Comparison of ENCODE assay signal across 8 cellular contexts in the genomic region with DNA sequence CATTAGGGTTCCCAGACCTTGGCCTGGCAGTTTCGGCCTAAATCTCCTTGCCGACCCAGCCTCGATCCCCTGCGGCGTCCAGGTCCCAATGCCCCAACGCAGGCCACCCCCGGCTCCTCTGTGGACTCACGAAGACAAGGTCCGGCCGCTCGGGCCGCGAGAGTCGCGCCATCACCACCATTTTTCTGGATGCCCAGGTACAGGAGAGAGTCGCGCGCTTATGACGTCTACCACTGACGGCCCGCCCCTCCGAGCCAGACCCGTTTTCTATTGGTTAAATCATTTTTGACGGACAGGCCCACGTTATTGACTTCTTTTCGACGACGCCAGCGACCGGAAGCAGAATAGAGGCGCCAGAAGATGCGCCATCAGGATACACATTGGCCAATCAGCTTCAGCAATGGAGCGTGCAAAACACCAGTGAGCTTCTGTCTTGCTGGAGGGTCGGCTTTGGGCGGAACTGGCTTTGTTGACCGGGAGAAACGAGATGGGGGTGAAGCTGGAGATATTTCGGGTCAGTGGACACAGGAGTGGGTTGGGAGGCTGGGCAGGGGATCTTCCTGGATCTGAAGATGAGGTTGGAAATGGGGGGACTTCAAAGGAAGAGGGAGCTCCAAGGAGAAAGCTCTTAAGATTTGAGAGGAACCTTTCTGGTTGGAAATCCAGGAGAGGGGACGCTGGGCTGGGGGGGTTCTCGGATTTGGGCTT. TPM values are rescaled to one million over a fixed set of nuclear protein-coding genes. Genes with fewer than 3 reads are reported as not detected.
DNase-seq lines count a peak whose midpoint lies in the region; ATAC-seq and TF ChIP-seq lines count a peak whose summit lies in the region.

Gene PET100 (plus strand): TSS at position 447 of the 708 bp plus-strand sequence. CDS start 41 bp downstream, at position 488.
Gene XAB2 (minus strand): TSS at position 199 of the 708 bp plus-strand sequence. CDS start 18 bp downstream, at position 181.

- H3K36me3 Mint-ChIP-seq in activated T-helper 17 cell treated with anti-CD3 and anti-CD28 coated beads, Interleukin-2, amount 50 U/mL, for 72 hours (ENCODE audit: low read depth) = peaks cover 45% of the 10 kb centered on the region
- H3K36me3 Mint-ChIP-seq in naive B cell = peaks cover 0 to 11% of the 10 kb centered on the region in 2 donors
- H3K36me3 Mint-ChIP-seq in stimulated activated memory B cell treated with anti-CD40 and anti-IgM and Interleukin-4, amounts not matched to agents 10 μg/mL and 1 μg/mL and 100 μg/mL, for 72 hours = peaks cover 41% of the 10 kb centered on the region

- 0 to 1% methylated on average over 38 to 40 of the region's 40 CpGs for WGBS in GM23248 (ENCODE audit: low coverage in 1 of 2, low lambda C conversion rate in 2 of 2, missing lambda C conversion rate in 2 of 2), 2 experiments

- peaks cover 22% of the 10 kb centered on the region for H3K4me1 Mint-ChIP-seq in activated T-helper 17 cell treated with anti-CD3 and anti-CD28 coated beads, Interleukin-2, amount 50 U/mL, for 72 hours
- H3K4me1 Mint-ChIP-seq in naive B cell = peaks cover 45 to 62% (median 49%) of the 10 kb centered on the region in 3 donors
- peaks cover 56% of the 10 kb centered on the region for H3K4me1 Mint-ChIP-seq in stimulated activated memory B cell treated with anti-CD40 and anti-IgM and Interleukin-4, amounts not matched to agents 10 μg/mL and 1 μg/mL and 100 μg/mL, for 72 hours

- H3K9me2 ChIP-seq in GM23248 (ENCODE audit: insufficient read depth) = no peaks in the 10 kb centered on the region

- H3K79me2 ChIP-seq in DND-41 (ENCODE audit: insufficient read depth, low read length) = peaks cover 63% of the 10 kb centered on the region
- H3K79me2 ChIP-seq in GM23248 (ENCODE audit: insufficient read depth) = peaks cover 70% of the 10 kb centered on the region

- H3K27me3 Mint-ChIP-seq in activated T-helper 17 cell treated with anti-CD3 and anti-CD28 coated beads, Interleukin-2, amount 50 U/mL, for 72 hours = no peaks in the 10 kb centered on the region
- H3K27me3 Mint-ChIP-seq in naive B cell = no peaks in the 10 kb centered on the region
- H3K27me3 Mint-ChIP-seq in stimulated activated memory B cell treated with anti-CD40 and anti-IgM and Interleukin-4, amounts not matched to agents 10 μg/mL and 1 μg/mL and 100 μg/mL, for 72 hours = no peaks in the 10 kb centered on the region

- H3K27me3 ChIP-seq in DND-41 (ENCODE audit: insufficient read depth, low read length, poor library complexity) (no peaks in the 10 kb centered on the region), GM23248 (replicated peaks; ENCODE audit: insufficient read depth) (no peaks in the 10 kb centered on the region)

- H3K9me3 Mint-ChIP-seq in activated T-helper 17 cell treated with anti-CD3 and anti-CD28 coated beads, Interleukin-2, amount 50 U/mL, for 72 hours = no peaks in the 10 kb centered on the region
- H3K9me3 Mint-ChIP-seq in naive B cell = no peaks in the 10 kb centered on the region
- no peaks in the 10 kb centered on the region for H3K9me3 Mint-ChIP-seq in stimulated activated memory B cell treated with anti-CD40 and anti-IgM and Interleukin-4, amounts not matched to agents 10 μg/mL and 1 μg/mL and 100 μg/mL, for 72 hours

- no peaks in the 10 kb centered on the region for H3F3A ChIP-seq in GM23248 (ENCODE audit: insufficient read depth)

- H3K27ac ChIP-seq in DND-41 (ENCODE audit: low read length) (peak within 1 kb of the TSS; percentile 85), GM23248 (peak within 1 kb of the TSS; percentile 74), RWPE1 (peak within 1 kb of the TSS; percentile 64)

- TF ChIP-seq CTCF in DND-41 (IDR thresholded peaks at IDR 0.05; ENCODE audit: borderline replicate concordance, extremely low read depth, low read length, poor library complexity, severe bottlenecking) (no peak), LNCaP clone FGC (IDR thresholded peaks at IDR 0.05; ENCODE audit: control insufficient read depth, extremely low read depth, insufficient read depth) (no peak), RWPE1 (conservative IDR thresholded peaks at IDR 0.05; ENCODE audit: low read depth) (no peak)

- H3K27ac Mint-ChIP-seq in activated T-helper 17 cell treated with anti-CD3 and anti-CD28 coated beads, Interleukin-2, amount 50 U/mL, for 72 hours = peak within 1 kb of the TSS; percentile 97
- peak within 1 kb of the TSS; percentile 98 to 99 (median 99) for H3K27ac Mint-ChIP-seq in naive B cell
- peak within 1 kb of the TSS; percentile 97 for H3K27ac Mint-ChIP-seq in stimulated activated memory B cell treated with anti-CD40 and anti-IgM and Interleukin-4, amounts not matched to agents 10 μg/mL and 1 μg/mL and 100 μg/mL, for 72 hours

- H3K4me3 ChIP-seq in DND-41 (ENCODE audit: low read depth in 1 of 2, low read length in 2 of 2) (peak within 1 kb of the TSS; percentile 83 to 86), GM23248 (peak within 1 kb of the TSS; percentile 96), LNCaP clone FGC (ENCODE audit: low read depth, low read length) (peak within 1 kb of the TSS; percentile 100)

- H4K20me1 ChIP-seq in DND-41 (ENCODE audit: insufficient read depth, low read length) (peaks cover 50% of the 10 kb centered on the region), GM23248 (ENCODE audit: insufficient read depth) (no peaks in the 10 kb centered on the region)

- H3K4me2 ChIP-seq in DND-41 (ENCODE audit: insufficient read depth, low read length) (peak within 1 kb of the TSS; percentile 96), GM23248 (ENCODE audit: unreplicated experiment) (peak within 1 kb of the TSS; percentile 97)

- H3K4me1 ChIP-seq in DND-41 (ENCODE audit: insufficient read depth, low read length) = peaks cover 43% of the 10 kb centered on the region
- H3K4me1 ChIP-seq in GM23248 (ENCODE audit: insufficient read depth) = peaks cover 14% of the 10 kb centered on the region

- H3K9me3 ChIP-seq in DND-41 (ENCODE audit: insufficient read depth, low read length, severe bottlenecking) (no peaks in the 10 kb centered on the region), GM23248 (ENCODE audit: low read depth) (no peaks in the 10 kb centered on the region)

- POLR2A ChIA-PET in RWPE1 (lab: Yijun Ruan, JAX; ENCODE audit: low non-redundant PET) = interaction anchor here (0.6 to 1.7 kb wide), 4 partner anchors 10 to 182 kb away, joined by 3 to 5 read pairs (median 4); no protein-coding TSS in a partner anchor

- H3K9ac ChIP-seq in DND-41 (ENCODE audit: low read depth, low read length) (peak within 1 kb of the TSS; percentile 79), GM23248 (peak within 1 kb of the TSS; percentile 100)

- peak within 1 kb of the TSS; percentile 72 for H2AFZ ChIP-seq in DND-41 (ENCODE audit: low read depth, low read length)
- peak within 1 kb of the TSS; percentile 80 for H2AFZ ChIP-seq in GM23248

- CTCF ChIA-PET in RWPE1 (lab: Yijun Ruan, JAX) = interaction anchor here (1.8 kb wide), 1 partner anchor 61 kb away, joined by 9 read pairs; no protein-coding TSS in a partner anchor

- H3K36me3 ChIP-seq in DND-41 (ENCODE audit: insufficient read depth, low read length) (peaks cover 46% of the 10 kb centered on the region), GM23248 (ENCODE audit: low read depth) (no peaks in the 10 kb centered on the region)

- peak within 1 kb of the TSS; percentile 98 for H3K4me3 Mint-ChIP-seq in activated T-helper 17 cell treated with anti-CD3 and anti-CD28 coated beads, Interleukin-2, amount 50 U/mL, for 72 hours
- H3K4me3 Mint-ChIP-seq in naive B cell = peak within 1 kb of the TSS; percentile 93 to 100 (median 98)
- peak within 1 kb of the TSS; percentile 93 for H3K4me3 Mint-ChIP-seq in stimulated activated memory B cell treated with anti-CD40 and anti-IgM and Interleukin-4, amounts not matched to agents 10 μg/mL and 1 μg/mL and 100 μg/mL, for 72 hours

- DNase-seq in DND-41 (peak; percentile 97), GM23248 (peak; percentile 99), LNCaP clone FGC (ENCODE audit: low read depth) (peak; percentile 98), RWPE1 (ENCODE audit: low spot score) (peak; percentile 99), fibroblast of gingiva (ENCODE audit: low read depth) (peak; percentile 98), naive B cell (peak; percentile 94)

- in situ Hi-C loops in GM23248 (cut with MboI) = no loop called here

- ATAC-seq in DND-41 (ENCODE audit: insufficient read depth, low read depth) (peak; percentile 99), naive B cell (ENCODE audit: low read depth in 2 of 2) (peak; percentile 97 to 98)
- peak; percentile 100 for ATAC-seq in activated T-helper 17 cell treated with anti-CD3 and anti-CD28 coated beads, Interleukin-2, amount 50 U/mL, for 72 hours (replicated peaks)
- ATAC-seq in stimulated activated memory B cell treated with anti-CD40 and anti-IgM and Interleukin-4, amounts not matched to agents 10 μg/mL and 1 μg/mL and 100 μg/mL, for 72 hours = peak; percentile 98

RNA-seq across cellular contexts. Expression of gene PET100, which starts in this region (rescaled TPM):
- 7.6 and 13.5 TPM in 2 replicates for total RNA-seq in GM23248 (2014; rRNA removed; shearing (Covaris generic))
- polyA plus RNA-seq in GM23248 (2016; fragmentation: Nextera tagmentation; extraction: Ambion mirVana) = 189 and 199 TPM in 2 replicates
- 10 to 100 TPM; 90.1 to 93.7 TPM for total RNA-seq in activated T-helper 17 cell treated with anti-CD3 and anti-CD28 coated beads, Interleukin-2, amount 50 U/mL, for 72 hours
- polyA plus RNA-seq in naive B cell (ENCODE audit: low read depth in 6 of 6) = 100 to 1,000 TPM; 195 to 441 (median 254) TPM

RNA-seq across cellular contexts. Expression of gene XAB2, which starts in this region (rescaled TPM):
- 30.7 and 33.0 TPM in 2 replicates for total RNA-seq in GM23248 (2014; rRNA removed; shearing (Covaris generic))
- polyA plus RNA-seq in GM23248 (2016; fragmentation: Nextera tagmentation; extraction: Ambion mirVana) (12.2 and 12.5 TPM in 2 replicates), naive B cell (ENCODE audit: low read depth in 6 of 6) (10 to 100 TPM in 2 of 6 donors, 1 to 10 TPM in 4; 3.2 to 21.7 (median 8.9) TPM)
- total RNA-seq in activated T-helper 17 cell treated with anti-CD3 and anti-CD28 coated beads, Interleukin-2, amount 50 U/mL, for 72 hours = 10 to 100 TPM; 39.0 to 53.8 TPM

Comparison
In these comparisons a context has a peak if more than half of its experiments do, and no peak if none do; other contexts are left out.
1. Peak in every context shown above with its lines: DNase-seq, ATAC-seq, H3K4me3 ChIP-seq and H3K27ac ChIP-seq.